Comparison of ENCODE assay signal across 8 cellular contexts in genomic region chr11:34105079-34105956, GRCh38. TPM values are rescaled to one million over a fixed set of nuclear protein-coding genes. Genes with fewer than 3 reads are reported as not detected.
A peak's percentile ranks its signal among the peaks of the same experiment; 100 is the strongest.
DNase-seq lines count a peak whose midpoint lies in the region; ATAC-seq and TF ChIP-seq lines count a peak whose summit lies in the region.

Gene NAT10 (plus strand): TSS chr11:34105629. CDS start chr11:34108226, 2,597 bp downstream.

- peak within 1 kb of the TSS; percentile 92 for H3K27ac ChIP-seq in CD4-positive, CD25-positive, alpha-beta regulatory T cell (ENCODE audit: insufficient read depth, low read length, poor library complexity, severe bottlenecking)
- peak within 1 kb of the TSS; percentile 93 to 96 for H3K27ac ChIP-seq in left lung

- peaks cover 32% of the 10 kb centered on the region for H3K4me1 ChIP-seq in CD4-positive, CD25-positive, alpha-beta regulatory T cell (ENCODE audit: control insufficient read depth, insufficient read depth, low read length, poor library complexity, severe bottlenecking)
- peaks cover 5 to 30% of the 10 kb centered on the region in 2 donors for H3K4me1 ChIP-seq in left lung

- H3K4me3 Mint-ChIP-seq in CD4-positive, CD25-positive, alpha-beta regulatory T cell, result peak within 1 kb of the TSS; percentile 93 to 98 (median 96)
- peak within 1 kb of the TSS; percentile 84 for H3K4me3 Mint-ChIP-seq in dendritic cell treated with granulocyte-macrophage colony-stimulating factor and Interleukin-4, amounts not matched to agents 40 ng/mL and 50 ng/mL, for 4 days

- H3K36me3 ChIP-seq in CD4-positive, CD25-positive, alpha-beta regulatory T cell (ENCODE audit: control insufficient read depth, insufficient read depth, low read length), result peaks cover 29% of the 10 kb centered on the region
- peaks cover 0 to 36% of the 10 kb centered on the region in 2 donors for H3K36me3 ChIP-seq in left lung

- DNase-seq in CD4-positive, CD25-positive, alpha-beta regulatory T cell, result peak; percentile 98 to 99 (median 98)
- DNase-seq in NCI-H748 treated with DMSO at 0.1 percent for 48 hours (lab: John Stamatoyannopoulos, UW) (peak; percentile 96), left lung (peak; percentile 97 to 98)
- peak; percentile 95 to 98 for DNase-seq in activated CD4-positive, alpha-beta T cell treated with anti-CD3 and anti-CD28 coated beads, Interleukin-2, amount 50 U/mL, for 24 hours (ENCODE audit: low read depth in 1 of 2, low spot score in 1 of 2)
- DNase-seq in stimulated activated CD4-positive, alpha-beta T cell treated with anti-CD3 and anti-CD28 coated beads, Interleukin-2, amount 100 ng/mL, for 48 hours, result peak; percentile 95 to 97

- intact Hi-C loops in dendritic cell treated with granulocyte-macrophage colony-stimulating factor and Interleukin-4, amounts not matched to agents 40 ng/mL and 50 ng/mL, for 4 days (cut with micrococcal nuclease), result loop anchor here (1.0 kb wide), 1 partner anchor 54 kb away; the partner anchor contains the start of gene CAPRIN1
- intact Hi-C loops in left lung (cut with DNase I), result loop anchor here in 1 of 2 donors (10.0 kb wide), 1 partner anchor 51 kb away; the partner anchor contains the start of gene CAPRIN1

- peaks cover 8% of the 10 kb centered on the region for H3K36me3 Mint-ChIP-seq in CD4-positive, CD25-positive, alpha-beta regulatory T cell
- H3K36me3 Mint-ChIP-seq in dendritic cell treated with granulocyte-macrophage colony-stimulating factor and Interleukin-4, amounts not matched to agents 40 ng/mL and 50 ng/mL, for 4 days (ENCODE audit: low read depth), result peaks cover 55% of the 10 kb centered on the region

- H3K27me3 ChIP-seq in CD4-positive, CD25-positive, alpha-beta regulatory T cell (ENCODE audit: control insufficient read depth, insufficient read depth, low read length), result no peaks in the 10 kb centered on the region
- H3K27me3 ChIP-seq in left lung, result no peaks in the 10 kb centered on the region

- peak; percentile 93 to 94 for ATAC-seq in CD4-positive, CD25-positive, alpha-beta regulatory T cell (ENCODE audit: low read depth in 2 of 2)
- ATAC-seq in GM19395 (IDR thresholded peaks at IDR 0.05; ENCODE audit: unreplicated experiment) (peak; percentile 90), HG03565 (IDR thresholded peaks at IDR 0.05; ENCODE audit: unreplicated experiment) (peak; percentile 89), left lung (peak; percentile 97)

- no peaks in the 10 kb centered on the region for H3K9me3 ChIP-seq in CD4-positive, CD25-positive, alpha-beta regulatory T cell (ENCODE audit: control insufficient read depth in 2 of 2, low read length in 2 of 2)
- H3K9me3 ChIP-seq in left lung, result no peaks in the 10 kb centered on the region

- no peaks in the 10 kb centered on the region for H3K9me3 Mint-ChIP-seq in CD4-positive, CD25-positive, alpha-beta regulatory T cell
- no peaks in the 10 kb centered on the region for H3K9me3 Mint-ChIP-seq in dendritic cell treated with granulocyte-macrophage colony-stimulating factor and Interleukin-4, amounts not matched to agents 40 ng/mL and 50 ng/mL, for 4 days

- H3K4me3 ChIP-seq in CD4-positive, CD25-positive, alpha-beta regulatory T cell (ENCODE audit: low read depth, low read length), result peak within 1 kb of the TSS; percentile 90
- H3K4me3 ChIP-seq in left lung, result peak within 1 kb of the TSS; percentile 93

- TF ChIP-seq CTCF in left lung (IDR thresholded peaks at IDR 0.05), result peak in 1 of 2 donors; percentile 18

- H3K4me1 Mint-ChIP-seq in CD4-positive, CD25-positive, alpha-beta regulatory T cell, result peaks cover 28 to 60% (median 34%) of the 10 kb centered on the region in 4 donors
- H3K4me1 Mint-ChIP-seq in dendritic cell treated with granulocyte-macrophage colony-stimulating factor and Interleukin-4, amounts not matched to agents 40 ng/mL and 50 ng/mL, for 4 days (ENCODE audit: low read depth), result peaks cover 30% of the 10 kb centered on the region

- H3K27me3 Mint-ChIP-seq in CD4-positive, CD25-positive, alpha-beta regulatory T cell, result peaks cover 6% of the 10 kb centered on the region
- no peaks in the 10 kb centered on the region for H3K27me3 Mint-ChIP-seq in dendritic cell treated with granulocyte-macrophage colony-stimulating factor and Interleukin-4, amounts not matched to agents 40 ng/mL and 50 ng/mL, for 4 days

- H3K27ac Mint-ChIP-seq in CD4-positive, CD25-positive, alpha-beta regulatory T cell, result peak within 1 kb of the TSS; percentile 99 to 100 (median 99)
- H3K27ac Mint-ChIP-seq in dendritic cell treated with granulocyte-macrophage colony-stimulating factor and Interleukin-4, amounts not matched to agents 40 ng/mL and 50 ng/mL, for 4 days, result peak within 1 kb of the TSS; percentile 96

RNA-seq across cellular contexts. Expression of gene NAT10, which starts in this region (rescaled TPM):
- total RNA-seq in CD4-positive, CD25-positive, alpha-beta regulatory T cell, result 48.8 TPM
- polyA plus RNA-seq in CD4-positive, CD25-positive, alpha-beta regulatory T cell, result 10 to 100 TPM; 24.8 to 42.2 (median 32.3) TPM
- 10 to 100 TPM; 30.0 to 50.4 TPM for total RNA-seq in left lung

Comparison
In these comparisons a context has a peak if more than half of its experiments do, and no peak if none do; other contexts are left out.
1. Peak in every context shown above with its lines: DNase-seq, ATAC-seq, H3K4me3 ChIP-seq and H3K27ac ChIP-seq.